Comparison of ENCODE assay signal across 10 cellular contexts in genomic region chr2:197108758-197109157, GRCh38.
A peak's percentile ranks its signal among the peaks of the same experiment; 100 is the strongest.
DNase-seq lines count a peak whose midpoint lies in the region; ATAC-seq and TF ChIP-seq lines count a peak whose summit lies in the region.
"Had no signal": no experiment of that assay in that cellular context is flagged by ENCODE, and none has a peak within 500 bp of the region (broad histone marks: within the 10 kb centered on the region; RNA-seq: fewer than 3 reads in every experiment).

No MANE protein-coding gene starts in this region.

- no peak overlapping the region for H4K5ac ChIP-seq in mesendoderm (ENCODE audit: low read length)

- no peaks in the 10 kb centered on the region for H3K9me3 ChIP-seq in Panc1 (ENCODE audit: control insufficient read depth, insufficient read depth, low read depth, low read length)
- no peaks in the 10 kb centered on the region for H3K9me3 ChIP-seq in naive thymus-derived CD4-positive, alpha-beta T cell (ENCODE audit: control insufficient read depth in 2 of 3, low read length in 3 of 3)

- no peak overlapping the region for H3K18ac ChIP-seq in mesendoderm (ENCODE audit: low read length)

- H3K4me3 ChIP-seq in ACC112 (ENCODE audit: low read depth, low read length) (no peak overlapping the region), Panc1 (ENCODE audit: low read depth in 2 of 2, low read length in 2 of 2) (no peak overlapping the region), foreskin fibroblast (ENCODE audit: low read depth in 1 of 2, low read length in 2 of 2) (no peak overlapping the region), mesendoderm (ENCODE audit: low read length) (no peak overlapping the region)
- no peak overlapping the region for H3K4me3 ChIP-seq in naive thymus-derived CD4-positive, alpha-beta T cell (ENCODE audit: low read length)

- CTCF ChIA-PET in Panc1 (lab: Charles Lee): no interaction called here
- CTCF ChIA-PET in naive thymus-derived CD4-positive, alpha-beta T cell (lab: Charles Lee): interaction anchor here (0.7 to 1.0 kb wide), 2 partner anchors 59 to 218 kb away, joined by 4 to 5 read pairs; no protein-coding TSS in a partner anchor

- ATAC-seq in Panc1 (0 out of 2 replicates have a peak, but pooled peaks have one; percentile 62), omental fat pad (ENCODE audit: low FRiP score) (peak; percentile 54), HG02981 (IDR thresholded peaks at IDR 0.05; ENCODE audit: unreplicated experiment) (no peak)
- no peak for ATAC-seq in naive thymus-derived CD4-positive, alpha-beta T cell
- no peak for ATAC-seq in effector memory CD8-positive, alpha-beta T cell (replicated peaks)

- no peak overlapping the region for H3K4me3 Mint-ChIP-seq in naive thymus-derived CD4-positive, alpha-beta T cell
- no peak overlapping the region for H3K4me3 Mint-ChIP-seq in effector memory CD8-positive, alpha-beta T cell

- H3K36me3 ChIP-seq in ACC112 (ENCODE audit: insufficient read depth, low read length) (no peaks in the 10 kb centered on the region), Panc1 (ENCODE audit: control insufficient read depth, insufficient read depth, low read length) (no peaks in the 10 kb centered on the region), mesendoderm (ENCODE audit: control insufficient read depth, insufficient read depth, low read length) (no peaks in the 10 kb centered on the region)
- peaks cover 5 to 65% (median 16%) of the 10 kb centered on the region in 3 experiments for H3K36me3 ChIP-seq in naive thymus-derived CD4-positive, alpha-beta T cell (ENCODE audit: control insufficient read depth in 2 of 3, insufficient read depth in 3 of 3, low read length in 3 of 3)

- H3K56ac ChIP-seq in mesendoderm (ENCODE audit: low read length): no peak overlapping the region

- H3K27me3 ChIP-seq in ACC112 (ENCODE audit: insufficient read depth, low read length): no peaks in the 10 kb centered on the region
- H3K27me3 ChIP-seq in Panc1 (ENCODE audit: control insufficient read depth, insufficient read depth, low read length): no peaks in the 10 kb centered on the region
- H3K27me3 ChIP-seq in mesendoderm (ENCODE audit: insufficient read depth, low read length, poor library complexity): no peaks in the 10 kb centered on the region
- H3K27me3 ChIP-seq in naive thymus-derived CD4-positive, alpha-beta T cell (ENCODE audit: control insufficient read depth in 2 of 2, insufficient read depth in 2 of 2, low read length in 2 of 2): no peaks in the 10 kb centered on the region

- peaks cover 0 to 32% (median 3%) of the 10 kb centered on the region in 5 donors for H3K36me3 Mint-ChIP-seq in naive thymus-derived CD4-positive, alpha-beta T cell
- peaks cover 75% of the 10 kb centered on the region for H3K36me3 Mint-ChIP-seq in effector memory CD8-positive, alpha-beta T cell (ENCODE audit: insufficient read depth)

- H3K79me2 ChIP-seq in ACC112 (ENCODE audit: control insufficient read depth, insufficient read depth, low read length, unreplicated experiment) (no peaks in the 10 kb centered on the region), mesendoderm (ENCODE audit: control insufficient read depth, insufficient read depth, low read length) (no peaks in the 10 kb centered on the region)

- H4K8ac ChIP-seq in mesendoderm (ENCODE audit: low read depth, low read length): no peak overlapping the region

- H2AFZ ChIP-seq in ACC112 (ENCODE audit: low read length, unreplicated experiment): no peak overlapping the region

- no peak overlapping the region for H3K9ac ChIP-seq in mesendoderm (ENCODE audit: low read length)

- no peaks in the 10 kb centered on the region for H3K9me3 Mint-ChIP-seq in naive thymus-derived CD4-positive, alpha-beta T cell
- no peaks in the 10 kb centered on the region for H3K9me3 Mint-ChIP-seq in effector memory CD8-positive, alpha-beta T cell

- BruUV-seq in Panc1 (replicated peaks; lab: Mats Ljungman, UMichigan): no TSS peak

- H2BK15ac ChIP-seq in mesendoderm (replicated peaks; ENCODE audit: low read depth): no peak overlapping the region

- TF ChIP-seq CTCF in Panc1 (IDR thresholded peaks at IDR 0.05) (no peak), foreskin fibroblast (IDR thresholded peaks at IDR 0.05; ENCODE audit: low read depth, low read length) (no peak), omental fat pad (IDR thresholded peaks at IDR 0.05) (no peak)

- no peak overlapping the region for H2AK5ac ChIP-seq in mesendoderm (ENCODE audit: low read length)

- no peak overlapping the region for H3K23ac ChIP-seq in mesendoderm (ENCODE audit: low read length)

- intact Hi-C loops in Panc1 (cut with micrococcal nuclease; ENCODE audit: unreplicated experiment): no loop called here
- intact Hi-C loops in naive thymus-derived CD4-positive, alpha-beta T cell (cut with micrococcal nuclease): no loop called here

- no peaks in the 10 kb centered on the region for H3K79me1 ChIP-seq in mesendoderm (ENCODE audit: low read length)

- POLR2A ChIA-PET in Panc1 (lab: Charles Lee): no interaction called here
- POLR2A ChIA-PET in naive thymus-derived CD4-positive, alpha-beta T cell (lab: Charles Lee): no interaction called here

- no peak overlapping the region for H2BK5ac ChIP-seq in mesendoderm (ENCODE audit: low read length)

- H3K4me1 ChIP-seq in ACC112 (ENCODE audit: control insufficient read depth, insufficient read depth, low read length, unreplicated experiment): peaks cover 32% of the 10 kb centered on the region
- H3K4me1 ChIP-seq in Panc1 (ENCODE audit: control insufficient read depth, insufficient read depth, low read length): peaks cover 3% of the 10 kb centered on the region; the same call in 1 of the 2 replicates
- no peaks in the 10 kb centered on the region for H3K4me1 ChIP-seq in mesendoderm (ENCODE audit: control insufficient read depth, low read depth, low read length)
- H3K4me1 ChIP-seq in naive thymus-derived CD4-positive, alpha-beta T cell (ENCODE audit: control insufficient read depth in 2 of 2, insufficient read depth in 2 of 2, low read length in 2 of 2): peaks cover 0 to 4% of the 10 kb centered on the region in 2 donors

- H2BK120ac ChIP-seq in mesendoderm (ENCODE audit: low read depth, low read length): no peak overlapping the region

- peaks cover 0 to 27% (median 13%) of the 10 kb centered on the region in 7 donors for H3K4me1 Mint-ChIP-seq in naive thymus-derived CD4-positive, alpha-beta T cell
- peaks cover 0 to 11% of the 10 kb centered on the region in 2 donors for H3K4me1 Mint-ChIP-seq in effector memory CD8-positive, alpha-beta T cell (ENCODE audit: low read depth in 2 of 2)

- in situ Hi-C loops in Panc1 (cut with HindIII; ENCODE audit: low pct_unique_long_range_greater_than_20kb, low sequenced_read_pairs): no loop called here

- DNase-seq in Panc1 (ENCODE audit: low read depth, low spot score) (no peak), foreskin fibroblast (peak; percentile 90 to 94), omental fat pad (ENCODE audit: low spot score) (peak; percentile 58), mesendoderm (no peak)
- no peak for DNase-seq in naive thymus-derived CD4-positive, alpha-beta T cell
- DNase-seq in effector memory CD8-positive, alpha-beta T cell: no peak
- DNase-seq: effector CD8-positive, alpha-beta T cell; NCI-H510A treated with DMSO at 0.1 percent for 48 hours had no signal

- H3K4me2 ChIP-seq in mesendoderm (ENCODE audit: low read length): no peak overlapping the region

- H3K27ac ChIP-seq in ACC112 (ENCODE audit: low read depth, low read length): peak overlapping the region; percentile 86
- no peak overlapping the region for H3K27ac ChIP-seq in Panc1 (ENCODE audit: low read length)
- no peak overlapping the region for H3K27ac ChIP-seq in mesendoderm (ENCODE audit: low read depth, low read length)
- H3K27ac ChIP-seq in naive thymus-derived CD4-positive, alpha-beta T cell (ENCODE audit: low read depth, low read length): no peak overlapping the region

- H3K27me3 Mint-ChIP-seq in naive thymus-derived CD4-positive, alpha-beta T cell: no peaks in the 10 kb centered on the region
- H3K27me3 Mint-ChIP-seq in effector memory CD8-positive, alpha-beta T cell: no peaks in the 10 kb centered on the region

- WGBS in mesendoderm (ENCODE audit: extremely low coverage, insufficient coverage, low lambda C conversion rate): no CpG with 5 or more reads among the region's 4 CpGs

- H3K4ac ChIP-seq in mesendoderm (ENCODE audit: low read depth, low read length): no peak overlapping the region

- H3K27ac Mint-ChIP-seq in naive thymus-derived CD4-positive, alpha-beta T cell: peak overlapping the region in 3 of 9 donors; percentile 16 to 56 (median 21)
- H3K27ac Mint-ChIP-seq in effector memory CD8-positive, alpha-beta T cell: peak overlapping the region in 1 of 2 donors; percentile 59

Comparison
In these comparisons a context has a peak if more than half of its experiments do, and no peak if none do; other contexts are left out.
1. ATAC-seq: peak in Panc1 (single experiment) and omental fat pad (single experiment); none in HG02981 (single experiment), naive thymus-derived CD4-positive, alpha-beta T cell (single experiment) and effector memory CD8-positive, alpha-beta T cell (single experiment).
2. DNase-seq: peak in foreskin fibroblast (2 of 2) and omental fat pad (single experiment); none in Panc1 (single experiment), mesendoderm (single experiment), naive thymus-derived CD4-positive, alpha-beta T cell (0 of 9) and effector memory CD8-positive, alpha-beta T cell (0 of 3).